Comparison of ENCODE assay signal across 11 cellular contexts in the genomic region with DNA sequence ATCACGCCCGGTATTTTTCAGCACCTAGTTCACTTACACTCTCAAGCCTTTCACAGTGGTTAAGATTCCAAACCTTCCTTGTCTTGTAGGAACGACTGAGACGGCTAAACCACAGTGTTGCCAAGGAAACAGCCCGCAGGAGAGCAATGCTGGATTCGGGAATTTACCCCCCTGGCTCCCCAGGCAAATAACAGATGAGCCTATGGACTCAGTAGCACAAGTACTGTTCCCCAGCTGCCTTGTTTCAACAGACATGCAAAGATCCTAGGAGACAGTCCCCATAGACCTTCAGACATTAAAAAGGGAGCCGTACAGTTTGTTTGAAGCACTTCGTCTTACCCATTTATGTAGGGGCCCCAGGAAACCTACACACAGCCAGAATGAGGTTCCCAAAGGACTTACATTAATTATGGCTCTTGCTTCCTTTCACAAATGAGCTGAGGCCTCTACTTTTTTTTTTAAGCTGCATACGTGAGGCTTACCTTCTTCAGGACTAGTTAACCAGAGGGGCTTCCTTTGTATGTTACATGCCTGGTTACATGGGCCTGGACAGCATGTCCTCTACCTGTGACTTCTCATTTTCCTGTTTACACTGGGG. TPM values are rescaled to one million over a fixed set of nuclear protein-coding genes. Genes with fewer than 3 reads are reported as not detected.
DNase-seq lines count a peak whose midpoint lies in the region; ATAC-seq and TF ChIP-seq lines count a peak whose summit lies in the region.
"Had no signal": no experiment of that assay in that cellular context is flagged by ENCODE, and none has a peak within 500 bp of the region (broad histone marks: within the 10 kb centered on the region; RNA-seq: fewer than 3 reads in every experiment).

No MANE protein-coding gene starts in this region.

- peak overlapping the region; percentile 60 for H2AK5ac ChIP-seq in mesenchymal stem cell (ENCODE audit: low read length, severe bottlenecking)

- no peak overlapping the region for H2BK12ac ChIP-seq in mesenchymal stem cell (ENCODE audit: low read length in 2 of 2)

- 78% methylated on average over 8 of the region's 9 CpGs for WGBS in mesenchymal stem cell

- no peak overlapping the region for H3K23ac ChIP-seq in mesenchymal stem cell (ENCODE audit: low read length in 2 of 2)

- H3K27ac Mint-ChIP-seq in activated CD8-positive, alpha-beta T cell treated with anti-CD3 and anti-CD28 coated beads for 36 hours = peak overlapping the region; percentile 60
- H3K27ac Mint-ChIP-seq: memory B cell had no signal

- POLR2A ChIA-PET in activated CD8-positive, alpha-beta T cell treated with anti-CD3 and anti-CD28 coated beads for 36 hours (lab: Charles Lee) = interaction anchor here (0.7 to 5.6 kb wide), 11 partner anchors 8 to 140 kb away, joined by 3 to 44 read pairs (median 5); a partner anchor contains a TSS

- H3K4me2 ChIP-seq in mesenchymal stem cell (ENCODE audit: low read length, poor library complexity, severe bottlenecking) = no peak overlapping the region

- peaks cover 47% of the 10 kb centered on the region for H3K36me3 Mint-ChIP-seq in activated CD8-positive, alpha-beta T cell treated with anti-CD3 and anti-CD28 coated beads for 36 hours (ENCODE audit: low read depth)

- H3K4me3 ChIP-seq in AG10803 (ENCODE audit: low read length) (no peak overlapping the region), mesenchymal stem cell (ENCODE audit: insufficient read depth in 1 of 2, low read depth in 1 of 2, low read length in 2 of 2) (no peak overlapping the region), lower lobe of right lung (no peak overlapping the region)

- no peaks in the 10 kb centered on the region for H3K9me3 ChIP-seq in mesenchymal stem cell (ENCODE audit: control insufficient read depth, low read length)
- no peaks in the 10 kb centered on the region for H3K9me3 ChIP-seq in lower lobe of right lung

- peaks cover 29 to 61% of the 10 kb centered on the region in 2 experiments for H3K36me3 ChIP-seq in mesenchymal stem cell (ENCODE audit: control insufficient read depth in 1 of 2, insufficient read depth in 2 of 2, low read depth in 1 of 2, low read length in 2 of 2)
- H3K36me3 ChIP-seq in lower lobe of right lung = peaks cover 56% of the 10 kb centered on the region

- peaks cover 12% of the 10 kb centered on the region for H3K4me1 Mint-ChIP-seq in activated CD8-positive, alpha-beta T cell treated with anti-CD3 and anti-CD28 coated beads for 36 hours (ENCODE audit: low read depth)

- H3K27me3 Mint-ChIP-seq in activated CD8-positive, alpha-beta T cell treated with anti-CD3 and anti-CD28 coated beads for 36 hours = no peaks in the 10 kb centered on the region
- H3K27me3 Mint-ChIP-seq: memory B cell had no signal

- CTCF ChIA-PET in activated CD8-positive, alpha-beta T cell treated with anti-CD3 and anti-CD28 coated beads for 36 hours (lab: Charles Lee) = interaction anchor here (0.8 to 1.2 kb wide), 2 partner anchors 94 to 151 kb away, joined by 3 to 4 read pairs; no protein-coding TSS in a partner anchor

- H3K27ac ChIP-seq in mesenchymal stem cell (ENCODE audit: low read length, poor library complexity, severe bottlenecking) = peak overlapping the region; percentile 52
- no peak overlapping the region for H3K27ac ChIP-seq in lower lobe of right lung

- no peak for TF ChIP-seq CTCF in AG10803 (conservative IDR thresholded peaks at IDR 0.05; ENCODE audit: low read length)
- TF ChIP-seq CTCF in activated CD8-positive, alpha-beta T cell treated with anti-CD3 and anti-CD28 coated beads for 36 hours (IDR thresholded peaks at IDR 0.05) = no peak
- no peak for TF ChIP-seq CTCF in lower lobe of right lung (IDR thresholded peaks at IDR 0.05)

- no peak overlapping the region for H4K91ac ChIP-seq in mesenchymal stem cell (ENCODE audit: low read length)

- DNase-seq in AG10803 (ENCODE audit: low read depth) (peak; percentile 28), ELF-1 (ENCODE audit: low read depth, low spot score) (peak; percentile 22), mesenchymal stem cell (peak; percentile 14), SW 1271 (lab: John Stamatoyannopoulos, UW) (no peak), NCI-H146 (lab: John Stamatoyannopoulos, UW) (no peak), lower lobe of right lung (no peak)
- no peak for DNase-seq in activated CD8-positive, alpha-beta T cell treated with anti-CD3 and anti-CD28 coated beads for 36 hours
- DNase-seq: effector memory CD4-positive, alpha-beta T cell; hippocampal formation had no signal

- H3K9ac ChIP-seq in mesenchymal stem cell (ENCODE audit: low read length) = peak overlapping the region; percentile 30

- no peak overlapping the region for H3K18ac ChIP-seq in mesenchymal stem cell (ENCODE audit: low read depth in 1 of 2, low read length in 2 of 2)

- H3K79me1 ChIP-seq in mesenchymal stem cell (replicated peaks; ENCODE audit: low read length, poor library complexity, severe bottlenecking) = peaks cover 7% of the 10 kb centered on the region

- no peak overlapping the region for H2BK15ac ChIP-seq in mesenchymal stem cell (ENCODE audit: low read depth, poor library complexity, severe bottlenecking)

- H3K9me3 Mint-ChIP-seq in activated CD8-positive, alpha-beta T cell treated with anti-CD3 and anti-CD28 coated beads for 36 hours = no peaks in the 10 kb centered on the region
- H3K9me3 Mint-ChIP-seq: memory B cell had no signal

- H3K27me3 ChIP-seq in mesenchymal stem cell (ENCODE audit: control insufficient read depth in 1 of 2, insufficient read depth in 1 of 2, low read length in 2 of 2) = no peaks in the 10 kb centered on the region
- H3K27me3 ChIP-seq in lower lobe of right lung (ENCODE audit: low read depth) = no peaks in the 10 kb centered on the region

- no peak overlapping the region for H2BK120ac ChIP-seq in mesenchymal stem cell (ENCODE audit: low read depth, low read length)

- H3K14ac ChIP-seq in mesenchymal stem cell (ENCODE audit: low read length in 2 of 2) = no peak overlapping the region

- H2BK5ac ChIP-seq in mesenchymal stem cell (ENCODE audit: low read depth, low read length, poor library complexity, severe bottlenecking) = no peak overlapping the region

- intact Hi-C loops in activated CD8-positive, alpha-beta T cell treated with anti-CD3 and anti-CD28 coated beads for 36 hours (cut with micrococcal nuclease) = no loop called here
- intact Hi-C loops in lower lobe of right lung (cut with DNase I) = no loop called here

- no peak for ATAC-seq in activated CD8-positive, alpha-beta T cell treated with anti-CD3 and anti-CD28 coated beads for 36 hours
- ATAC-seq in HG03439 (IDR thresholded peaks at IDR 0.05; ENCODE audit: unreplicated experiment) (no peak), lower lobe of right lung (no peak)

- no peak overlapping the region for H4K8ac ChIP-seq in mesenchymal stem cell (ENCODE audit: low read length)

- peak overlapping the region; percentile 29 for H3K4me3 Mint-ChIP-seq in activated CD8-positive, alpha-beta T cell treated with anti-CD3 and anti-CD28 coated beads for 36 hours
- H3K4me3 Mint-ChIP-seq: memory B cell had no signal

- peaks cover 6% of the 10 kb centered on the region for H3K4me1 ChIP-seq in mesenchymal stem cell (ENCODE audit: control insufficient read depth, insufficient read depth, low read depth, low read length)
- H3K4me1 ChIP-seq in lower lobe of right lung = peaks cover 14% of the 10 kb centered on the region

- no peak overlapping the region for H3K4ac ChIP-seq in mesenchymal stem cell (ENCODE audit: low read depth in 1 of 2, low read length in 2 of 2)

- no peak overlapping the region for H2AFZ ChIP-seq in mesenchymal stem cell (ENCODE audit: low read depth, low read length)

RNA-seq across cellular contexts. Expression of a gene that starts 2.7 kb away (rescaled TPM):
- 10 to 100 TPM; 25.7 to 27.3 TPM for total RNA-seq in activated CD8-positive, alpha-beta T cell treated with anti-CD3 and anti-CD28 coated beads for 36 hours
- 48.6 TPM for polyA plus RNA-seq in mesenchymal stem cell (2013, experiment 1 of 2)
- polyA plus RNA-seq in mesenchymal stem cell (2013, experiment 2 of 2) = 47.9 TPM
- total RNA-seq in lower lobe of right lung = 40.2 TPM

RNA-seq across cellular contexts. Expression of a gene that starts 9.6 kb away (rescaled TPM):
- total RNA-seq in activated CD8-positive, alpha-beta T cell treated with anti-CD3 and anti-CD28 coated beads for 36 hours = 100 to 1,000 TPM; 328 to 333 TPM
- 125 TPM for polyA plus RNA-seq in mesenchymal stem cell (2013, experiment 1 of 2)
- polyA plus RNA-seq in mesenchymal stem cell (2013, experiment 2 of 2) = 126 TPM
- 83.2 TPM for total RNA-seq in lower lobe of right lung

RNA-seq across cellular contexts. Expression of a gene that starts 17.3 kb away (rescaled TPM):
- not detected for total RNA-seq in activated CD8-positive, alpha-beta T cell treated with anti-CD3 and anti-CD28 coated beads for 36 hours
- polyA plus RNA-seq in mesenchymal stem cell (2013, experiment 1 of 2) = 0.04 TPM
- 0.07 TPM for polyA plus RNA-seq in mesenchymal stem cell (2013, experiment 2 of 2)
- total RNA-seq in lower lobe of right lung = 58.8 TPM

RNA-seq across cellular contexts. Expression of a gene that starts 27.3 kb away (rescaled TPM):
- total RNA-seq in activated CD8-positive, alpha-beta T cell treated with anti-CD3 and anti-CD28 coated beads for 36 hours = 10 to 100 TPM; 76.8 to 83.2 TPM
- 33.6 TPM for polyA plus RNA-seq in mesenchymal stem cell (2013, experiment 1 of 2)
- 34.1 TPM for polyA plus RNA-seq in mesenchymal stem cell (2013, experiment 2 of 2)
- total RNA-seq in lower lobe of right lung = 72.2 TPM

RNA-seq across cellular contexts. Expression of a gene that starts 33.0 kb away (rescaled TPM):
- not detected for total RNA-seq in activated CD8-positive, alpha-beta T cell treated with anti-CD3 and anti-CD28 coated beads for 36 hours
- polyA plus RNA-seq in mesenchymal stem cell (2013, experiment 1 of 2) = 0.29 TPM
- 0.25 TPM for polyA plus RNA-seq in mesenchymal stem cell (2013, experiment 2 of 2)
- 0.71 TPM for total RNA-seq in lower lobe of right lung

Comparison
In these comparisons a context has a peak if more than half of its experiments do, and no peak if none do; other contexts are left out.
1. DNase-seq: peak in AG10803 (single experiment), ELF-1 (single experiment) and mesenchymal stem cell (single experiment); none in activated CD8-positive, alpha-beta T cell treated with anti-CD3 and anti-CD28 coated beads for 36 hours (single experiment), SW 1271 (0 of 2), NCI-H146 (single experiment) and lower lobe of right lung (single experiment).
2. RNA of a gene that starts 17.3 kb away (total RNA-seq): 58.8 TPM in lower lobe of right lung (single experiment); not detected in activated CD8-positive, alpha-beta T cell treated with anti-CD3 and anti-CD28 coated beads for 36 hours; every median in the first group is over 10 times any median in the second.